13 cellular contexts compared by ENCODE assay signal in the genomic region with DNA sequence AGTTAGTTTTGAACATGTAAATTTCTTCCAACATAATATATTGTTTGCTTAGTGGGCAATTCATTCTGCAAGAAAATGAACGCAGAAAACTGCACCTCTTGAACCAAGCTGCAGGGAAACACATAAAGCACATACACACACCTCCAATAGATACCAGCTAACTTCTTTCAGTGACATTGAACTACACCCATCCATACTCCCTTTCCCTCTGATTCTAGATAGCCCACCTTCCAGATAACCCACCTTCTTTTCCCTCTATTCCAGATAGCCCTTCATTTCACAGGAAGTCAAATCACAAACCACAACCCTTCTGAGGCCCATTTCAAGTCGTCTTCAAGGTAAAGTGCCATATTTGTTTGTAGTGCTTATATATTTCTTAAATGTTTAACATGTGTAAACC.
"Had no signal": no experiment of that assay in that cellular context is flagged by ENCODE, and none has a peak within 500 bp of the region (broad histone marks: within the 10 kb centered on the region; RNA-seq: fewer than 3 reads in every experiment).

No MANE protein-coding gene starts in this region.

- H3K27me3 Mint-ChIP-seq: stimulated activated naive CD8-positive, alpha-beta T cell treated with anti-CD3 and anti-CD28 coated beads, Interleukin-15, Interleukin-2, amounts not matched to agents 100 ng/mL and 50 ng/mL, for 24 hours had no signal

- H3K9me3 Mint-ChIP-seq: brain; endodermal cell; stimulated activated naive CD8-positive, alpha-beta T cell treated with anti-CD3 and anti-CD28 coated beads, Interleukin-15, Interleukin-2, amounts not matched to agents 100 ng/mL and 50 ng/mL, for 24 hours had no signal

- H3K4me3 Mint-ChIP-seq: brain; endodermal cell; stimulated activated naive CD8-positive, alpha-beta T cell treated with anti-CD3 and anti-CD28 coated beads, Interleukin-15, Interleukin-2, amounts not matched to agents 100 ng/mL and 50 ng/mL, for 24 hours had no signal

- H3K27ac Mint-ChIP-seq: endodermal cell; stimulated activated naive CD8-positive, alpha-beta T cell treated with anti-CD3 and anti-CD28 coated beads, Interleukin-15, Interleukin-2, amounts not matched to agents 100 ng/mL and 50 ng/mL, for 24 hours had no signal

- ATAC-seq: upper lobe of right lung had no signal

- DNase-seq: activated CD4-positive, alpha-beta T cell treated with anti-CD3 and anti-CD28 coated beads, Interleukin-2, amount 50 U/mL, for 1 hour; activated naive CD4-positive, alpha-beta T cell treated with Interleukin-2 at 50 U/mL for 16 hours; activated T-cell treated with anti-CD3 and anti-CD28 coated beads, Interleukin-2, amount 50 U/mL, for 48 hours; amygdala; cerebellar nuclear complex; dermis blood vessel endothelial cell; endodermal cell; kidney glomerular epithelial cell; SK-N-SH; stimulated activated CD4-positive, alpha-beta T cell treated with anti-CD3 and anti-CD28 coated beads, Interleukin-2, amount 100 ng/mL, for 48 hours; upper lobe of right lung had no signal
